ENCODE assay signal across 23 cellular contexts in genomic region chr10:131141207-131141606, GRCh38.
"Had no signal": no experiment of that assay in that cellular context is flagged by ENCODE, and none has a peak within 500 bp of the region (broad histone marks: within the 10 kb centered on the region; RNA-seq: fewer than 3 reads in every experiment).

No MANE protein-coding gene starts in this region.

- H3K4me1 ChIP-seq: adrenal gland, breast epithelium, Peyer's patch had no signal

- H3K4me3 Mint-ChIP-seq: activated CD4-positive, alpha-beta T cell treated with anti-CD3 and anti-CD28 coated beads for 36 hours; activated CD4-positive, alpha-beta T cell treated with anti-CD3 and anti-CD28 coated beads, Interleukin-2, amount 10 ng/mL, durations not matched to agents 7 days and 5 days; activated CD8-positive, alpha-beta T cell treated with anti-CD3 and anti-CD28 coated beads, Interleukin-2, amount 10 ng/mL, durations not matched to agents 7 days and 5 days; activated naive CD4-positive, alpha-beta T cell treated with anti-CD3 and anti-CD28 coated beads for 36 hours; activated T-cell treated with anti-CD3 and anti-CD28 coated beads, Interleukin-2, amount 50 U/mL, for 24 hours; WTC11 had no signal

- H3K4me1 Mint-ChIP-seq: activated CD4-positive, alpha-beta T cell treated with anti-CD3 and anti-CD28 coated beads for 36 hours; activated CD4-positive, alpha-beta T cell treated with anti-CD3 and anti-CD28 coated beads, Interleukin-2, amount 10 ng/mL, durations not matched to agents 7 days and 5 days had no signal

- H3K27me3 ChIP-seq: adrenal gland, body of pancreas, Peyer's patch had no signal

- H3K27ac ChIP-seq: adrenal gland, body of pancreas, breast epithelium, Peyer's patch, RWPE1 had no signal

- H3K27me3 Mint-ChIP-seq: activated CD4-positive, alpha-beta T cell treated with anti-CD3 and anti-CD28 coated beads for 36 hours; activated CD4-positive, alpha-beta T cell treated with anti-CD3 and anti-CD28 coated beads, Interleukin-2, amount 10 ng/mL, durations not matched to agents 7 days and 5 days; activated T-cell treated with anti-CD3 and anti-CD28 coated beads, Interleukin-2, amount 50 U/mL, for 24 hours had no signal

- H3K27ac Mint-ChIP-seq: activated CD4-positive, alpha-beta T cell treated with anti-CD3 and anti-CD28 coated beads for 36 hours; activated CD4-positive, alpha-beta T cell treated with anti-CD3 and anti-CD28 coated beads, Interleukin-2, amount 10 ng/mL, durations not matched to agents 7 days and 5 days; activated CD8-positive, alpha-beta T cell treated with anti-CD3 and anti-CD28 coated beads, Interleukin-2, amount 10 ng/mL, durations not matched to agents 7 days and 5 days; activated naive CD4-positive, alpha-beta T cell treated with anti-CD3 and anti-CD28 coated beads for 36 hours; activated T-cell treated with anti-CD3 and anti-CD28 coated beads, Interleukin-2, amount 50 U/mL, for 24 hours; WTC11 had no signal

- ATAC-seq: activated CD4-positive, alpha-beta T cell treated with anti-CD3 and anti-CD28 coated beads for 36 hours; activated CD4-positive, CD25-positive, alpha-beta regulatory T cell treated with anti-CD3 and anti-CD28 coated beads, Interleukin-2, amount 50 U/mL, for 24 hours; activated CD8-positive, alpha-beta T cell treated with anti-CD3 and anti-CD28 coated beads, Interleukin-2, amount 10 ng/mL, durations not matched to agents 7 days and 5 days; activated naive CD4-positive, alpha-beta T cell treated with anti-CD3 and anti-CD28 coated beads, Interleukin-2, amount 50 U/mL, for 72 hours; body of pancreas; K562; PC-3; WTC11 had no signal

- H3K36me3 ChIP-seq: adrenal gland, breast epithelium, Peyer's patch had no signal

- H3K4me3 ChIP-seq: adrenal gland, body of pancreas, breast epithelium, K562, Peyer's patch had no signal

- DNase-seq: activated CD4-positive, alpha-beta T cell treated with anti-CD3 and anti-CD28 coated beads for 36 hours; activated CD4-positive, alpha-beta T cell treated with anti-CD3 and anti-CD28 coated beads, Interleukin-2, amount 10 ng/mL, durations not matched to agents 7 days and 5 days; activated CD4-positive, alpha-beta T cell treated with anti-CD3 and anti-CD28 coated beads, Interleukin-2, amount 50 U/mL, for 48 hours; activated CD8-positive, alpha-beta T cell treated with anti-CD3 and anti-CD28 coated beads, Interleukin-2, amount 10 ng/mL, durations not matched to agents 7 days and 5 days; activated gamma-delta T cell treated with Interleukin-2 at 50 U/mL for 16 hours; activated naive CD4-positive, alpha-beta T cell treated with anti-CD3 and anti-CD28 coated beads for 36 hours; activated T-cell treated with anti-CD3 and anti-CD28 coated beads, Interleukin-2, amount 50 U/mL, for 24 hours; adrenal gland; NCI-H1694; NCI-H2227 treated with DMSO at 0.1 percent for 48 hours; NCI-H446; NK-92 treated with Interleukin-12 subunit alpha and Interleukin-12 subunit beta, amount 100 ng/mL, for 24 hours; PC-3; Right ventricle myocardium superior; T1000 had no signal

- H3K9me3 Mint-ChIP-seq: activated CD4-positive, alpha-beta T cell treated with anti-CD3 and anti-CD28 coated beads, Interleukin-2, amount 10 ng/mL, durations not matched to agents 7 days and 5 days; activated naive CD4-positive, alpha-beta T cell treated with anti-CD3 and anti-CD28 coated beads for 36 hours; activated naive CD4-positive, alpha-beta T cell treated with anti-CD3 and anti-CD28 coated beads, Interleukin-2, amount 50 U/mL, for 72 hours; activated T-cell treated with anti-CD3 and anti-CD28 coated beads, Interleukin-2, amount 50 U/mL, for 24 hours had no signal

- H3K36me3 Mint-ChIP-seq: activated naive CD4-positive, alpha-beta T cell treated with anti-CD3 and anti-CD28 coated beads, Interleukin-2, amount 50 U/mL, for 72 hours had no signal

- H3K9me3 ChIP-seq: adrenal gland, body of pancreas, breast epithelium, Peyer's patch had no signal
